In genomic region chr19:45900661-45901431, GRCh38 we compare ENCODE assay signal across 10 cellular contexts. TPM values are rescaled to one million over a fixed set of nuclear protein-coding genes. Genes with fewer than 3 reads are reported as not detected.
DNase-seq lines count a peak whose midpoint lies in the region; ATAC-seq, FAIRE-seq and TF ChIP-seq lines count a peak whose summit lies in the region.
"Had no signal": no experiment of that assay in that cellular context is flagged by ENCODE, and none has a peak within 500 bp of the region (broad histone marks: within the 10 kb centered on the region; RNA-seq: fewer than 3 reads in every experiment).

No MANE protein-coding gene starts in this region.

- H3K27ac ChIP-seq in subcutaneous abdominal adipose tissue (ENCODE audit: low read depth, low read length), result no peak overlapping the region

- H3K9me3 ChIP-seq in iPS-15b (ENCODE audit: control insufficient read depth, insufficient read depth, low read length) (no peaks in the 10 kb centered on the region), subcutaneous abdominal adipose tissue (ENCODE audit: control insufficient read depth in 5 of 5, low read length in 5 of 5) (no peaks in the 10 kb centered on the region)

- no peak overlapping the region for H3K9ac ChIP-seq in iPS-15b (ENCODE audit: low read depth, low read length)
- peak overlapping the region in 1 of 5 donors; percentile 59 for H3K9ac ChIP-seq in subcutaneous abdominal adipose tissue (ENCODE audit: low read length in 5 of 5)

- peaks cover 22% of the 10 kb centered on the region for H3K36me3 Mint-ChIP-seq in T-helper 2 cell treated with Interferon-gamma antibody and Interleukin-4, amounts not matched to agents 5 μg/mL and 100 μg/mL, for 36 hours (ENCODE audit: low read depth)
- peaks cover 24% of the 10 kb centered on the region for H3K36me3 Mint-ChIP-seq in activated T-helper 2 cell treated with anti-CD3 and anti-CD28 coated beads, Interferon-gamma antibody, Interleukin-2, Interleukin-4, amounts not matched to agents 10 μg/mL and 5 μg/mL and 100 μg/mL, durations not matched to agents 14 hours and 24 hours and 36 hours (ENCODE audit: low read depth)

- H3K27me3 ChIP-seq in iPS-15b (ENCODE audit: control insufficient read depth, insufficient read depth, low read length), result peaks cover 10% of the 10 kb centered on the region
- no peaks in the 10 kb centered on the region for H3K27me3 ChIP-seq in subcutaneous abdominal adipose tissue (ENCODE audit: control insufficient read depth in 5 of 5, insufficient read depth in 4 of 5, low read length in 5 of 5)

- H3K9me3 Mint-ChIP-seq in T-helper 2 cell treated with Interferon-gamma antibody and Interleukin-4, amounts not matched to agents 5 μg/mL and 100 μg/mL, for 36 hours, result no peaks in the 10 kb centered on the region
- no peaks in the 10 kb centered on the region for H3K9me3 Mint-ChIP-seq in activated T-helper 2 cell treated with anti-CD3 and anti-CD28 coated beads, Interferon-gamma antibody, Interleukin-2, Interleukin-4, amounts not matched to agents 10 μg/mL and 5 μg/mL and 100 μg/mL, durations not matched to agents 14 hours and 24 hours and 36 hours

- peaks cover 5% of the 10 kb centered on the region for H3K27me3 Mint-ChIP-seq in T-helper 2 cell treated with Interferon-gamma antibody and Interleukin-4, amounts not matched to agents 5 μg/mL and 100 μg/mL, for 36 hours (ENCODE audit: low read depth)
- H3K27me3 Mint-ChIP-seq in activated T-helper 2 cell treated with anti-CD3 and anti-CD28 coated beads, Interferon-gamma antibody, Interleukin-2, Interleukin-4, amounts not matched to agents 10 μg/mL and 5 μg/mL and 100 μg/mL, durations not matched to agents 14 hours and 24 hours and 36 hours (ENCODE audit: low read depth), result no peaks in the 10 kb centered on the region

- H3K4me1 ChIP-seq in iPS-15b (ENCODE audit: control insufficient read depth, insufficient read depth, low read length), result peaks cover 6% of the 10 kb centered on the region
- peaks cover 3 to 26% (median 24%) of the 10 kb centered on the region in 5 donors for H3K4me1 ChIP-seq in subcutaneous abdominal adipose tissue (ENCODE audit: control insufficient read depth in 5 of 5, insufficient read depth in 5 of 5, low read length in 5 of 5)

- H3K4me3 Mint-ChIP-seq in T-helper 2 cell treated with Interferon-gamma antibody and Interleukin-4, amounts not matched to agents 5 μg/mL and 100 μg/mL, for 36 hours, result peak overlapping the region; percentile 54
- H3K4me3 Mint-ChIP-seq in activated T-helper 2 cell treated with anti-CD3 and anti-CD28 coated beads, Interferon-gamma antibody, Interleukin-2, Interleukin-4, amounts not matched to agents 10 μg/mL and 5 μg/mL and 100 μg/mL, durations not matched to agents 14 hours and 24 hours and 36 hours (ENCODE audit: low read depth), result peak overlapping the region; percentile 45

- H3K4me1 Mint-ChIP-seq in T-helper 2 cell treated with Interferon-gamma antibody and Interleukin-4, amounts not matched to agents 5 μg/mL and 100 μg/mL, for 36 hours (ENCODE audit: low read depth), result peaks cover 19% of the 10 kb centered on the region
- peaks cover 8% of the 10 kb centered on the region for H3K4me1 Mint-ChIP-seq in activated T-helper 2 cell treated with anti-CD3 and anti-CD28 coated beads, Interferon-gamma antibody, Interleukin-2, Interleukin-4, amounts not matched to agents 10 μg/mL and 5 μg/mL and 100 μg/mL, durations not matched to agents 14 hours and 24 hours and 36 hours (ENCODE audit: low read depth)

- intact Hi-C loops in activated T-helper 2 cell treated with anti-CD3 and anti-CD28 coated beads, Interferon-gamma antibody, Interleukin-2, Interleukin-4, amounts not matched to agents 10 μg/mL and 5 μg/mL and 100 μg/mL, durations not matched to agents 14 hours and 24 hours and 36 hours (cut with micrococcal nuclease), result loop anchor here (5.0 kb wide), 1 partner anchor 96 kb away; the partner anchor contains the start of gene CCDC61

- ATAC-seq in GM18511 (IDR thresholded peaks at IDR 0.05; ENCODE audit: unreplicated experiment), result no peak

- H3K4me3 ChIP-seq in iPS-15b (ENCODE audit: low read depth, low read length) (peak overlapping the region; percentile 53), subcutaneous abdominal adipose tissue (ENCODE audit: low read depth in 1 of 5, low read length in 5 of 5) (peak overlapping the region in 4 of 5 donors; percentile 48 to 88 (median 72))

- no peak overlapping the region for H3K27ac Mint-ChIP-seq in T-helper 2 cell treated with Interferon-gamma antibody and Interleukin-4, amounts not matched to agents 5 μg/mL and 100 μg/mL, for 36 hours
- no peak overlapping the region for H3K27ac Mint-ChIP-seq in activated T-helper 2 cell treated with anti-CD3 and anti-CD28 coated beads, Interferon-gamma antibody, Interleukin-2, Interleukin-4, amounts not matched to agents 10 μg/mL and 5 μg/mL and 100 μg/mL, durations not matched to agents 14 hours and 24 hours and 36 hours

- no peak for DNase-seq in T-helper 2 cell treated with Interferon-gamma antibody and Interleukin-4, amounts not matched to agents 5 μg/mL and 100 μg/mL, for 36 hours (ENCODE audit: low spot score)
- DNase-seq in T-helper 2 cell (no peak), D721Med (ENCODE audit: insufficient read length, low spot score) (no peak), islet precursor cell (no peak)
- DNase-seq in activated T-helper 2 cell treated with anti-CD3 and anti-CD28 coated beads, Interferon-gamma antibody, Interleukin-2, Interleukin-4, amounts not matched to agents 10 μg/mL and 5 μg/mL and 100 μg/mL, durations not matched to agents 14 hours and 24 hours and 36 hours (ENCODE audit: low spot score), result no peak

- no peak for TF ChIP-seq CTCF in D721Med (IDR thresholded peaks at IDR 0.05; ENCODE audit: insufficient read depth, missing control alignments)

- H3K36me3 ChIP-seq in iPS-15b (ENCODE audit: control insufficient read depth, insufficient read depth, low read length) (peaks cover 7% of the 10 kb centered on the region), subcutaneous abdominal adipose tissue (ENCODE audit: control insufficient read depth in 5 of 5, insufficient read depth in 5 of 5, low read length in 5 of 5) (peaks cover 0 to 18% (median 15%) of the 10 kb centered on the region in 5 donors)

- FAIRE-seq in D721Med (lab: Jason Lieb, UNC), result no peak

RNA-seq across cellular contexts. Expression of gene MYPOP, which starts 1.6 kb away (rescaled TPM):
- total RNA-seq in activated T-helper 2 cell treated with anti-CD3 and anti-CD28 coated beads, Interferon-gamma antibody, Interleukin-2, Interleukin-4, amounts not matched to agents 10 μg/mL and 5 μg/mL and 100 μg/mL, durations not matched to agents 14 hours and 24 hours and 36 hours, result 7.3 and 8.6 TPM in 2 replicates

RNA-seq across cellular contexts. Expression of gene NANOS2, which starts 13.7 kb away (rescaled TPM):
- total RNA-seq in activated T-helper 2 cell treated with anti-CD3 and anti-CD28 coated beads, Interferon-gamma antibody, Interleukin-2, Interleukin-4, amounts not matched to agents 10 μg/mL and 5 μg/mL and 100 μg/mL, durations not matched to agents 14 hours and 24 hours and 36 hours, result not detected in 2 replicates
- total RNA-seq: Daoy, renal cortical epithelial cell had no signal

RNA-seq across cellular contexts. Expression of gene IRF2BP1, which starts 14.9 kb away (rescaled TPM):
- total RNA-seq in activated T-helper 2 cell treated with anti-CD3 and anti-CD28 coated beads, Interferon-gamma antibody, Interleukin-2, Interleukin-4, amounts not matched to agents 10 μg/mL and 5 μg/mL and 100 μg/mL, durations not matched to agents 14 hours and 24 hours and 36 hours, result 15.7 and 17.1 TPM in 2 replicates

RNA-seq across cellular contexts. Expression of gene FOXA3, which starts 36.7 kb away (rescaled TPM):
- 0.37 and 0.60 TPM in 2 replicates for total RNA-seq in activated T-helper 2 cell treated with anti-CD3 and anti-CD28 coated beads, Interferon-gamma antibody, Interleukin-2, Interleukin-4, amounts not matched to agents 10 μg/mL and 5 μg/mL and 100 μg/mL, durations not matched to agents 14 hours and 24 hours and 36 hours

RNA-seq across cellular contexts. Expression of gene SYMPK, which starts 37.9 kb away (rescaled TPM):
- 121 and 131 TPM in 2 replicates for total RNA-seq in activated T-helper 2 cell treated with anti-CD3 and anti-CD28 coated beads, Interferon-gamma antibody, Interleukin-2, Interleukin-4, amounts not matched to agents 10 μg/mL and 5 μg/mL and 100 μg/mL, durations not matched to agents 14 hours and 24 hours and 36 hours
